ENCODE assay signal across 8 cellular contexts in genomic region chr18:1458547-1458946, GRCh38.
"Had no signal": no experiment of that assay in that cellular context is flagged by ENCODE, and none has a peak within 500 bp of the region (broad histone marks: within the 10 kb centered on the region; RNA-seq: fewer than 3 reads in every experiment).

No MANE protein-coding gene starts in this region.

- FAIRE-seq: G401.6, GM12878, GM12891, GM12892, GM18507, GM19239 had no signal

- DNase-seq: GDM1, GF-D8 had no signal

- H3K4me3 ChIP-seq: GM12878 had no signal

- ATAC-seq: GM12878 had no signal
